ENCODE assay signal across 17 cellular contexts in genomic region chr13:33119022-33119735, GRCh38.
DNase-seq lines count a peak whose midpoint lies in the region; ATAC-seq, FAIRE-seq and TF ChIP-seq lines count a peak whose summit lies in the region.
"Had no signal": no experiment of that assay in that cellular context is flagged by ENCODE, and none has a peak within 500 bp of the region (broad histone marks: within the 10 kb centered on the region; RNA-seq: fewer than 3 reads in every experiment).

No MANE protein-coding gene starts in this region.

- H3K27ac ChIP-seq in 22Rv1 (peak overlapping the region; percentile 83), Karpas-422 (ENCODE audit: low read length) (no peak overlapping the region), GM12878 (ENCODE audit: control insufficient read depth, insufficient read depth) (no peak overlapping the region), keratinocyte (ENCODE audit: control insufficient read depth, insufficient read depth, low read length) (peak overlapping the region; percentile 79), upper lobe of left lung (peak overlapping the region in 2 of 4 donors; percentile 22 to 48)

- no peak overlapping the region for H3K4me3 ChIP-seq in Karpas-422 (ENCODE audit: low read length)
- H3K4me3 ChIP-seq in GM12878 = no peak overlapping the region
- H3K4me3 ChIP-seq in keratinocyte (ENCODE audit: control insufficient read depth in 2 of 3, extremely low read depth in 1 of 3, insufficient read depth in 2 of 3, low read depth in 1 of 3, low read length in 3 of 3) = peak overlapping the region in 1 of 3 experiments; percentile 30
- H3K4me3 ChIP-seq in upper lobe of left lung = no peak overlapping the region

- H3K27me3 ChIP-seq in Karpas-422 (ENCODE audit: low read length) = no peaks in the 10 kb centered on the region
- no peaks in the 10 kb centered on the region for H3K27me3 ChIP-seq in GM12878 (replicated peaks in 1 of 2; ENCODE audit: control insufficient read depth in 2 of 2, insufficient read depth in 2 of 2, low read length in 1 of 2)
- no peaks in the 10 kb centered on the region for H3K27me3 ChIP-seq in keratinocyte (ENCODE audit: control insufficient read depth, extremely low read depth, insufficient read depth, low read length)
- no peaks in the 10 kb centered on the region for H3K27me3 ChIP-seq in upper lobe of left lung

- no peaks in the 10 kb centered on the region for H3K9me3 ChIP-seq in Karpas-422 (ENCODE audit: low read length)
- H3K9me3 ChIP-seq in GM12878 (replicated peaks; ENCODE audit: control insufficient read depth, insufficient read depth, low read length) = no peaks in the 10 kb centered on the region
- no peaks in the 10 kb centered on the region for H3K9me3 ChIP-seq in keratinocyte (ENCODE audit: control insufficient read depth, low read depth, low read length)
- no peaks in the 10 kb centered on the region for H3K9me3 ChIP-seq in upper lobe of left lung

- no peak overlapping the region for H2AFZ ChIP-seq in Karpas-422 (ENCODE audit: low read length)
- no peak overlapping the region for H2AFZ ChIP-seq in GM12878 (ENCODE audit: control insufficient read depth, low read depth, low read length)
- no peak overlapping the region for H2AFZ ChIP-seq in keratinocyte (ENCODE audit: control insufficient read depth, low read length)

- BruUV-seq in GM12878 (replicated peaks; lab: Mats Ljungman, UMichigan) = TSS peak; percentile 4

- RAD21 ChIA-PET in GM12878 (lab: Charles Lee; ENCODE audit: unreplicated experiment) = interaction anchor here (0.7 kb wide), 1 partner anchor 37 kb away, joined by 3 read pairs; no protein-coding TSS in a partner anchor

- H3K9ac ChIP-seq in Karpas-422 (ENCODE audit: low read length) (no peak overlapping the region), GM12878 (ENCODE audit: control insufficient read depth, insufficient read depth, low read length) (no peak overlapping the region), keratinocyte (ENCODE audit: control insufficient read depth, extremely low read depth, insufficient read depth, low read length) (no peak overlapping the region)

- TF ChIP-seq CTCF in 22Rv1 (IDR thresholded peaks at IDR 0.05) = peak; percentile 38
- TF ChIP-seq CTCF in GM12878 (IDR thresholded peaks at IDR 0.05 in 2 of 3, conservative IDR thresholded peaks at IDR 0.05 in 1 of 3; ENCODE audit: control insufficient read depth in 2 of 3, extremely low read depth in 1 of 3, insufficient read depth in 1 of 3, low read depth in 3 of 3, low read length in 3 of 3) = no peak
- no peak for TF ChIP-seq CTCF in keratinocyte (optimal IDR thresholded peaks at IDR 0.05 in 1 of 3, IDR thresholded peaks at IDR 0.05 in 1 of 3, conservative IDR thresholded peaks at IDR 0.05 in 1 of 3; ENCODE audit: extremely low read depth in 1 of 3, insufficient read depth in 2 of 3, low read length in 3 of 3)
- TF ChIP-seq CTCF in upper lobe of left lung (IDR thresholded peaks at IDR 0.05) = no peak

- H3K79me2 ChIP-seq in Karpas-422 (ENCODE audit: low read length) (no peaks in the 10 kb centered on the region), GM12878 (ENCODE audit: control insufficient read depth, insufficient read depth, low read length) (no peaks in the 10 kb centered on the region), keratinocyte (ENCODE audit: control insufficient read depth, insufficient read depth, low read length) (no peaks in the 10 kb centered on the region)

- SMC1A ChIA-PET in GM12878 (lab: Charles Lee; ENCODE audit: uncharacterized antibody, unreplicated experiment) = interaction anchor here (1.1 kb wide), 1 partner anchor 21 kb away, joined by 4 read pairs; no protein-coding TSS in a partner anchor

- TF ChIP-seq EP300 in GM12878 (IDR thresholded peaks at IDR 0.05; ENCODE audit: borderline replicate concordance in 1 of 2, control insufficient read depth in 1 of 2, low read depth in 2 of 2, low read length in 2 of 2) = no peak
- TF ChIP-seq EP300 in upper lobe of left lung (IDR thresholded peaks at IDR 0.05) = no peak

- CTCF ChIA-PET in GM12878 (lab: Yijun Ruan, JAX) = interaction anchor here (1.2 kb wide), 1 partner anchor 18 kb away, joined by 3 read pairs; no protein-coding TSS in a partner anchor

- H3K36me3 ChIP-seq in Karpas-422 (ENCODE audit: insufficient read depth, low read length) = no peaks in the 10 kb centered on the region
- peaks cover 18 to 19% of the 10 kb centered on the region in 2 experiments for H3K36me3 ChIP-seq in GM12878 (ENCODE audit: control insufficient read depth in 2 of 2, insufficient read depth in 2 of 2, low read length in 1 of 2)
- H3K36me3 ChIP-seq in keratinocyte (ENCODE audit: control insufficient read depth in 2 of 2, extremely low read depth in 1 of 2, insufficient read depth in 2 of 2, low read length in 2 of 2) = peaks cover 10 to 18% of the 10 kb centered on the region in 2 experiments
- peaks cover 6 to 71% (median 28%) of the 10 kb centered on the region in 4 donors for H3K36me3 ChIP-seq in upper lobe of left lung

- no peaks in the 10 kb centered on the region for H3K9me2 ChIP-seq in Karpas-422 (replicated peaks; ENCODE audit: insufficient read depth, low read length)

- FAIRE-seq in GM12878 (lab: Jason Lieb, UNC) (no peak), keratinocyte (lab: Jason Lieb, UNC) (no peak)
- FAIRE-seq: A204.1 had no signal

- H3K9me1 ChIP-seq in keratinocyte (ENCODE audit: control insufficient read depth, extremely low read depth, insufficient read depth, low read length) = no peaks in the 10 kb centered on the region

- no peak for TF ChIP-seq POLR2A in GM12878 (IDR thresholded peaks at IDR 0.05; ENCODE audit: low read depth, low read length)
- no peak for TF ChIP-seq POLR2A in upper lobe of left lung (IDR thresholded peaks at IDR 0.05)

- H4K20me1 ChIP-seq in Karpas-422 (ENCODE audit: insufficient read depth, low read depth, low read length) (no peaks in the 10 kb centered on the region), GM12878 (ENCODE audit: control insufficient read depth, insufficient read depth) (no peaks in the 10 kb centered on the region), keratinocyte (ENCODE audit: control insufficient read depth, extremely low read depth, insufficient read depth, low read length) (no peaks in the 10 kb centered on the region)

- peak; percentile 36 for ATAC-seq in GM12878
- no peak for ATAC-seq in HG02678 (IDR thresholded peaks at IDR 0.05; ENCODE audit: unreplicated experiment)
- ATAC-seq in upper lobe of left lung (ENCODE audit: low FRiP score in 2 of 2) = no peak
- ATAC-seq: activated T-cell treated with anti-CD3 and anti-CD28 coated beads, Interleukin-2, amount 50 U/mL, for 4 hours; right cardiac atrium had no signal

- H3K4me1 ChIP-seq in Karpas-422 (ENCODE audit: low read length) = peaks cover 16% of the 10 kb centered on the region
- no peaks in the 10 kb centered on the region for H3K4me1 ChIP-seq in GM12878 (ENCODE audit: control insufficient read depth, insufficient read depth, low read length)
- peaks cover 22% of the 10 kb centered on the region for H3K4me1 ChIP-seq in keratinocyte (ENCODE audit: control insufficient read depth, extremely low read depth, insufficient read depth, low read length)
- peaks cover 16 to 30% (median 25%) of the 10 kb centered on the region in 4 donors for H3K4me1 ChIP-seq in upper lobe of left lung

- dilution Hi-C loops in keratinocyte (cut with MboI; ENCODE audit: extremely low pct_ligation_motif_present, low sequenced_read_pairs) = no loop called here

- in situ Hi-C loops in GM12878 (cut with MboI) = no loop called here

- WGBS in GM12878 (ENCODE audit: insufficient coverage, insufficient replicate concordance, low lambda C conversion rate, missing lambda C conversion rate) = 43% methylated on average over 7 of the region's 7 CpGs
- 78 to 86% methylated on average over 7 of the region's 7 CpGs for WGBS in upper lobe of left lung, 2 donors

- intact Hi-C loops in GM12878 (cut with micrococcal nuclease; ENCODE audit: unreplicated experiment) = no loop called here

- DNase-seq in Karpas-422 = peak; percentile 65
- no peak for DNase-seq in GM12878 (ENCODE audit: low read depth, low spot score)
- DNase-seq in keratinocyte (ENCODE audit: low read depth, low spot score) = no peak
- no peak for DNase-seq in NK-92 treated with Interleukin-12 subunit alpha and Interleukin-12 subunit beta, amount 100 ng/mL, for 24 hours (lab: John Stamatoyannopoulos, UW)
- DNase-seq in stimulated activated CD8-positive, alpha-beta memory T cell treated with anti-CD3 and anti-CD28 coated beads, Interleukin-4, amount 100 ng/mL, for 48 hours = no peak
- no peak for DNase-seq in upper lobe of left lung
- DNase-seq: activated CD4-positive, alpha-beta memory T cell treated with anti-CD3 and anti-CD28 coated beads for 36 hours; activated T-cell treated with anti-CD3 and anti-CD28 coated beads, Interleukin-2, amount 50 U/mL, for 4 hours; caudate nucleus; CD8-positive, alpha-beta memory T cell; GDM1; NCI-H146; right cardiac atrium; stimulated activated CD4-positive, alpha-beta T cell treated with anti-CD3 and anti-CD28 coated beads, Interleukin-2, amount 100 ng/mL, for 24 hours had no signal

- POLR2A ChIA-PET in GM12878 (lab: Charles Lee) = no interaction called here

- no peak for TF ChIP-seq RAD21 in GM12878 (IDR thresholded peaks at IDR 0.05; ENCODE audit: insufficient read depth, low read depth, low read length)

- H3K4me2 ChIP-seq in Karpas-422 (ENCODE audit: low read depth, low read length, poor library complexity, severe bottlenecking) = peak overlapping the region; percentile 27
- H3K4me2 ChIP-seq in GM12878 (ENCODE audit: control insufficient read depth, insufficient read depth) = no peak overlapping the region
- peak overlapping the region; percentile 81 for H3K4me2 ChIP-seq in keratinocyte (ENCODE audit: control insufficient read depth, extremely low read depth, insufficient read depth, low read depth, low read length)

TF ChIP-seq in GM12878, 131 proteins besides CTCF, POLR2A, EP300 and RAD21 (continues in another document):
- TF ChIP-seq FOS (IDR thresholded peaks at IDR 0.05; ENCODE audit: borderline replicate concordance, extremely low read depth, insufficient read length) (no peak), ZNF384 (IDR thresholded peaks at IDR 0.05; ENCODE audit: borderline replicate concordance, low read depth, low read length) (no peak)

Comparison
In these comparisons a context has a peak if more than half of its experiments do, and no peak if none do; other contexts are left out.
1. H3K27ac ChIP-seq: peak in 22Rv1 (single experiment) and keratinocyte (single experiment); none in Karpas-422 (single experiment) and GM12878 (single experiment).